In the genomic region with DNA sequence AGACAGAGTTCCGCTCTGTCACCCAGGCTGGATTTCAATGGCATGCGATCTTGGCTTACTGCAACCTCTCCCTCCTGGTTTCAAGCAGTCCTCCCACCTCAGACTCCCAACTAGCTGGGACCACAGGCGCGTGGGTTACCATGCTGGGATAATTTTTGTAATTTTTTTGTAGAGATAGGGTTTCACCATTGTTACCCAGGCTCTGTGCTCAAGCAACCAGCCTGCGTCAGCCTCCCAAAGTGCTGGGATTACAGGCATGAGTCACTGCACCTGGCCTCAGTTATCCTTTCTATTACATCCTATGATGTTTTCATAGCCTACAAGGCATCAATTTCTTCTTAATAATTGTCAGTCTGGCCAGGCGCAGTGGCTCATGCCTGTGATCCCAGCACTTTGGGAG, we compare ENCODE assay signal across 18 cellular contexts. TPM values are rescaled to one million over a fixed set of nuclear protein-coding genes. Genes with fewer than 3 reads are reported as not detected.
"Had no signal": no experiment of that assay in that cellular context is flagged by ENCODE, and none has a peak within 500 bp of the region (broad histone marks: within the 10 kb centered on the region; RNA-seq: fewer than 3 reads in every experiment).

No MANE protein-coding gene starts in this region.

- H3K4me1 ChIP-seq: prostate gland, right lobe of liver, transverse colon had no signal

- ATAC-seq: activated naive CD8-positive, alpha-beta T cell treated with anti-CD3 and anti-CD28 coated beads, Interleukin-2, amount 50 U/mL, for 24 hours; activated T-cell treated with anti-CD3 and anti-CD28 coated beads, Interleukin-2, amount 50 U/mL, for 4 hours; natural killer cell; right lobe of liver had no signal

- H3K9me3 ChIP-seq: prostate gland, right lobe of liver, transverse colon had no signal

- H3K27ac ChIP-seq: prostate gland, right lobe of liver, transverse colon had no signal

- H3K36me3 ChIP-seq: prostate gland, right lobe of liver, transverse colon had no signal

- H3K27me3 ChIP-seq: right lobe of liver, transverse colon had no signal

- H3K4me3 ChIP-seq: prostate gland, right lobe of liver, transverse colon had no signal

- DNase-seq: activated CD4-positive, alpha-beta T cell treated with anti-CD3 and anti-CD28 coated beads, Interleukin-2, amount 50 U/mL, for 4 hours; activated CD4-positive, CD25-positive, alpha-beta regulatory T cell treated with anti-CD3 and anti-CD28 coated beads, Interleukin-2, amount 50 U/mL, for 72 hours; activated naive CD8-positive, alpha-beta T cell treated with anti-CD3 and anti-CD28 coated beads, Interleukin-2, amount 50 U/mL, for 24 hours; activated T-cell treated with anti-CD3 and anti-CD28 coated beads, Interleukin-2, amount 50 U/mL, for 4 hours; central memory CD4-positive, alpha-beta T cell; cortex of kidney; effector CD8-positive, alpha-beta T cell; natural killer cell; right lobe of liver; stimulated activated naive CD4-positive, alpha-beta T cell; substantia nigra; transverse colon had no signal

RNA-seq across cellular contexts. Expression of a gene that starts 36.5 kb away (rescaled TPM):
- total RNA-seq: activated T-cell treated with anti-CD3 and anti-CD28 coated beads, Interleukin-2, amount 50 U/mL, for 4 hours; fibroblast of villous mesenchyme; lung microvascular endothelial cell; mononuclear cell; omental fat pad; right lobe of liver; T-helper 2 cell treated with Interferon-gamma antibody and Interleukin-4, amounts not matched to agents 100 ng/mL and 5 ng/mL, for 36 hours; transverse colon had no signal

RNA-seq across cellular contexts. Expression of a gene that starts 49.9 kb away (rescaled TPM):
- total RNA-seq: lung microvascular endothelial cell; mononuclear cell; natural killer cell; T-helper 2 cell treated with Interferon-gamma antibody and Interleukin-4, amounts not matched to agents 100 ng/mL and 5 ng/mL, for 36 hours had no signal
